18 cellular contexts compared by ENCODE assay signal in the genomic region with DNA sequence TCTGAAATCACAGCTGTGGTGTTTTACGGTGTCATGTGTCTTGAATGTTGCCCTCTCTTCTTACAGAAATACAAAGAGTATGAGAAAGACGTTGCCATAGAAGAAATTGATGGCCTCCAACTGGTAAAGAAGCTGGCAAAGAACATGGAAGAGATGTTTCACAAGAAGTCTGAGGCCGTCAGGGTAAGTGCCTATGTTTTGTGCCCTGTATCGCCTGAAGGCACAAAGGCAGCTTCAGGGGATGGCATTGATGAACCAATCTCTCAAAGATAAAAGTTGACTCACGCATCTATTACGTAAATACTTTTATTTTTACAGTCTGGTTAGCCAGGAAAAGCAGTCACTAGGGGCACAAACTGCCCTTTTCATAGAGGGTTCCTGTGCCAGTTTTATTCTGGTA.
"Had no signal": no experiment of that assay in that cellular context is flagged by ENCODE, and none has a peak within 500 bp of the region (broad histone marks: within the 10 kb centered on the region; RNA-seq: fewer than 3 reads in every experiment).

No MANE protein-coding gene starts in this region.

- H3K27ac ChIP-seq: epithelial cell of prostate, foreskin keratinocyte, neutrophil, ovary, prostate gland, right atrium auricular region, upper lobe of left lung, VCaP had no signal

- H3K27me3 ChIP-seq: foreskin keratinocyte, ovary, right atrium auricular region, upper lobe of left lung had no signal

- H3K9me3 ChIP-seq: neutrophil, ovary, prostate gland, right atrium auricular region, upper lobe of left lung had no signal

- H3K4me1 ChIP-seq: foreskin keratinocyte, prostate gland, right atrium auricular region, upper lobe of left lung had no signal

- H3K4me3 ChIP-seq: lung, ovary, prostate gland, right atrium auricular region, upper lobe of left lung had no signal

- ATAC-seq: activated CD4-positive, CD25-positive, alpha-beta regulatory T cell treated with anti-CD3 and anti-CD28 coated beads, Interleukin-2, amount 50 U/mL, for 24 hours; foreskin keratinocyte; left lobe of liver had no signal

- DNase-seq: activated CD4-positive, alpha-beta memory T cell treated with anti-CD3 and anti-CD28 coated beads, Interleukin-2, amount 10 ng/mL, durations not matched to agents 7 days and 5 days; activated CD4-positive, alpha-beta T cell treated with anti-CD3 and anti-CD28 coated beads, Interleukin-2, amount 10 ng/mL, durations not matched to agents 24 days and 14 days; activated effector memory CD4-positive, alpha-beta T cell treated with anti-CD3 and anti-CD28 coated beads, Interleukin-2, amount 50 U/mL, for 16 hours; activated naive CD4-positive, alpha-beta T cell treated with anti-CD3 and anti-CD28 coated beads, Interleukin-2, amount 10 ng/mL, durations not matched to agents 7 days and 5 days; foreskin keratinocyte; kidney; ovary; stimulated activated CD4-positive, alpha-beta T cell treated with anti-CD3 and anti-CD28 coated beads, Interleukin-4, amount 100 ng/mL, for 24 hours; stimulated activated naive CD4-positive, alpha-beta T cell treated with Interleukin-2 at 50 U/mL for 16 hours; upper lobe of left lung had no signal

- H3K36me3 ChIP-seq: neutrophil, ovary, prostate gland, right atrium auricular region, upper lobe of left lung had no signal
